In genomic region chr12:65949986-65950385, GRCh38 we compare ENCODE assay signal across 24 cellular contexts.
A peak's percentile ranks its signal among the peaks of the same experiment; 100 is the strongest.
DNase-seq lines count a peak whose midpoint lies in the region; ATAC-seq, FAIRE-seq and TF ChIP-seq lines count a peak whose summit lies in the region.
"Had no signal": no experiment of that assay in that cellular context is flagged by ENCODE, and none has a peak within 500 bp of the region (broad histone marks: within the 10 kb centered on the region; RNA-seq: fewer than 3 reads in every experiment).

No MANE protein-coding gene starts in this region.

- CTCF ChIA-PET in Panc1 (lab: Charles Lee) = no interaction called here

- in situ Hi-C loops in Panc1 (cut with HindIII; ENCODE audit: low pct_unique_long_range_greater_than_20kb, low sequenced_read_pairs) = no loop called here

- peak overlapping the region; percentile 97 for H3K27ac Mint-ChIP-seq in mesothelial cell of epicardium
- H3K27ac Mint-ChIP-seq in activated naive CD8-positive, alpha-beta T cell treated with anti-CD3 and anti-CD28 coated beads, Interleukin-2, amount 50 U/mL, for 24 hours = no peak overlapping the region
- H3K27ac Mint-ChIP-seq: CD4-positive, alpha-beta memory T cell had no signal

- H3K4me1 Mint-ChIP-seq in mesothelial cell of epicardium = peaks cover 59% of the 10 kb centered on the region
- H3K4me1 Mint-ChIP-seq in activated naive CD8-positive, alpha-beta T cell treated with anti-CD3 and anti-CD28 coated beads, Interleukin-2, amount 50 U/mL, for 24 hours = no peaks in the 10 kb centered on the region
- H3K4me1 Mint-ChIP-seq: CD4-positive, alpha-beta memory T cell had no signal

- H3K27me3 ChIP-seq in Panc1 (ENCODE audit: control insufficient read depth, insufficient read depth, low read length) (no peaks in the 10 kb centered on the region), MG63 (no peaks in the 10 kb centered on the region)
- H3K27me3 ChIP-seq: BLaER1 treated with 17β-estradiol and CSF1 and Interleukin-3, amounts not matched to agents 10 nM and 100 nM; SJCRH30 had no signal

- no peak for DNase-seq in Panc1 (ENCODE audit: low read depth, low spot score)
- peak; percentile 85 for DNase-seq in epithelial cell of esophagus (ENCODE audit: low read depth)
- DNase-seq in mesothelial cell of epicardium (ENCODE audit: low spot score in 2 of 2, unreplicated experiment in 2 of 2) = no peak
- DNase-seq in SIG-M5 treated with dmso at 0.1 percent for 504 hours (lab: John Stamatoyannopoulos, UW; ENCODE audit: unreplicated experiment) = no peak
- no peak for DNase-seq in SW480 (ENCODE audit: low spot score)
- no peak for DNase-seq in activated naive CD8-positive, alpha-beta T cell treated with anti-CD3 and anti-CD28 coated beads, Interleukin-2, amount 50 U/mL, for 24 hours
- no peak for DNase-seq in MG63
- DNase-seq: Caco-2; CD4-positive, alpha-beta memory T cell; DND-41; H7; KBM-7; NCI-H1092 treated with DMSO at 0.1 percent for 48 hours; NCI-H1436 treated with DMSO at 0.1 percent for 48 hours; NCI-H1930; NCI-H2227 treated with DMSO at 0.1 percent for 48 hours; NCI-H510A; NCI-H748 treated with DMSO at 0.1 percent for 48 hours; SJCRH30 had no signal

- H3K27ac ChIP-seq in Panc1 (ENCODE audit: low read length) = peak overlapping the region; percentile 96
- H3K27ac ChIP-seq: BLaER1 treated with 17β-estradiol and CSF1 and Interleukin-3, amounts not matched to agents 10 nM and 100 nM; HL-60; SJCRH30 had no signal

- peaks cover 81% of the 10 kb centered on the region for H3K4me1 ChIP-seq in Panc1 (ENCODE audit: control insufficient read depth, insufficient read depth, low read length)
- H3K4me1 ChIP-seq: BLaER1 treated with 17β-estradiol and CSF1 and Interleukin-3, amounts not matched to agents 10 nM and 100 nM had no signal

- H3K9me3 ChIP-seq in Panc1 (ENCODE audit: control insufficient read depth, insufficient read depth, low read depth, low read length) (no peaks in the 10 kb centered on the region), MG63 (no peaks in the 10 kb centered on the region)
- H3K9me3 ChIP-seq: BLaER1 treated with 17β-estradiol and CSF1 and Interleukin-3, amounts not matched to agents 10 nM and 100 nM; Caco-2; SJCRH30 had no signal

- intact Hi-C loops in Panc1 (cut with micrococcal nuclease; ENCODE audit: unreplicated experiment) = loop anchor here (5.0 kb wide), 1 partner anchor 58 kb away; no protein-coding TSS in a partner anchor

- peaks cover 15% of the 10 kb centered on the region for H3K36me3 Mint-ChIP-seq in mesothelial cell of epicardium
- no peaks in the 10 kb centered on the region for H3K36me3 Mint-ChIP-seq in activated naive CD8-positive, alpha-beta T cell treated with anti-CD3 and anti-CD28 coated beads, Interleukin-2, amount 50 U/mL, for 24 hours (ENCODE audit: low read depth)
- H3K36me3 Mint-ChIP-seq: CD4-positive, alpha-beta memory T cell had no signal

- no peaks in the 10 kb centered on the region for H3K9me3 Mint-ChIP-seq in mesothelial cell of epicardium
- no peaks in the 10 kb centered on the region for H3K9me3 Mint-ChIP-seq in activated naive CD8-positive, alpha-beta T cell treated with anti-CD3 and anti-CD28 coated beads, Interleukin-2, amount 50 U/mL, for 24 hours
- H3K9me3 Mint-ChIP-seq: CD4-positive, alpha-beta memory T cell had no signal

- H3K4me3 ChIP-seq in Panc1 (ENCODE audit: low read depth in 2 of 2, low read length in 2 of 2) = no peak overlapping the region
- H3K4me3 ChIP-seq in epithelial cell of esophagus (ENCODE audit: low read length) = no peak overlapping the region
- no peak overlapping the region for H3K4me3 ChIP-seq in MG63
- H3K4me3 ChIP-seq: BLaER1 treated with 17β-estradiol and CSF1 and Interleukin-3, amounts not matched to agents 10 nM and 100 nM; SJCRH30 had no signal

- H3K4me3 Mint-ChIP-seq in mesothelial cell of epicardium = no peak overlapping the region
- H3K4me3 Mint-ChIP-seq in activated naive CD8-positive, alpha-beta T cell treated with anti-CD3 and anti-CD28 coated beads, Interleukin-2, amount 50 U/mL, for 24 hours = no peak overlapping the region
- H3K4me3 Mint-ChIP-seq: CD4-positive, alpha-beta memory T cell had no signal

- no TSS peak for BruUV-seq in Panc1 (replicated peaks; lab: Mats Ljungman, UMichigan)

- no peak for TF ChIP-seq CTCF in Panc1 (IDR thresholded peaks at IDR 0.05)
- no peak for TF ChIP-seq CTCF in epithelial cell of esophagus (IDR thresholded peaks at IDR 0.05; ENCODE audit: insufficient read depth, low read depth, low read length, missing control alignments)
- no peak for TF ChIP-seq CTCF in mesothelial cell of epicardium (IDR thresholded peaks at IDR 0.05; ENCODE audit: unreplicated experiment)

- H3K36me3 ChIP-seq in Panc1 (ENCODE audit: control insufficient read depth, insufficient read depth, low read length) (peaks cover 4% of the 10 kb centered on the region; the same call in 1 of the 2 replicates), MG63 (no peaks in the 10 kb centered on the region)
- H3K36me3 ChIP-seq: BLaER1 treated with 17β-estradiol and CSF1 and Interleukin-3, amounts not matched to agents 10 nM and 100 nM had no signal

- H3K27me3 Mint-ChIP-seq in mesothelial cell of epicardium (ENCODE audit: low read depth) = no peaks in the 10 kb centered on the region
- peaks cover 2% of the 10 kb centered on the region for H3K27me3 Mint-ChIP-seq in activated naive CD8-positive, alpha-beta T cell treated with anti-CD3 and anti-CD28 coated beads, Interleukin-2, amount 50 U/mL, for 24 hours

- ATAC-seq in Panc1 = no peak
- ATAC-seq in activated naive CD8-positive, alpha-beta T cell treated with anti-CD3 and anti-CD28 coated beads, Interleukin-2, amount 50 U/mL, for 24 hours = no peak
- ATAC-seq: HepG2 had no signal

- peak; percentile 13 for FAIRE-seq in G401.6 (lab: Jason Lieb, UNC)
- FAIRE-seq: GM12891, HepG2 had no signal

- POLR2A ChIA-PET in Panc1 (lab: Charles Lee) = no interaction called here
